In the genomic region with DNA sequence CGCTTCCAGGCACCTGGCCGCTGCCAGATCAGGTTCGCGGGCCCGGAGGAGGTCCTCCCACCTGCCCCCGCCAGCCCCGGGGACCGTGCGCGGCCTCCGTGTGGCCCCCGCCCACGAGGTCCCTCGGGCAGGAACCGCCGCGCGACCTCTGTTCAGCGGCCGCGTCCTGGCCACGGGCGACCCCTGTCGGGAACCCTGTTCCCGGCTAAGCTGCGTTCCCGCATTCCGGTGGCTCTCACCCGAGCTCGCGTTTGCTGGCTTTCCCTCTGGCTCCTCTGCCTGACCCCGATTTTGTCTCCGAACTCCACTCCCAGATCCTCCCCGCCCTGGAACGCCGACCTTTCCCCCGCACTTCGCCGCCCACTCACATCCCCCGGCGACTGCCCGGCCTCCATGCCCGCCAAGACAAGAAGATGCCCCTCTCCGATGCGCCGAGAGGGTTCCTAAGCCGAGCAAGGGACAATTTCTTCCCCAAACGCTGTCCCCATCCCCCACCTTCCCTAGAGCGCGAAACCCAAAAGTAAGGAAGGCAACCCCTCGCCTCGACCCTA, we compare ENCODE assay signal across 8 cellular contexts. TPM values are rescaled to one million over a fixed set of nuclear protein-coding genes. Genes with fewer than 3 reads are reported as not detected.
DNase-seq lines count a peak whose midpoint lies in the region; ATAC-seq and TF ChIP-seq lines count a peak whose summit lies in the region.

No MANE protein-coding gene starts in this region.

- peaks cover 11% of the 10 kb centered on the region for H3K36me3 Mint-ChIP-seq in T-cell
- H3K36me3 Mint-ChIP-seq in MCF 10A (ENCODE audit: insufficient read depth, unreplicated experiment), result peaks cover 5% of the 10 kb centered on the region

- H3K27ac ChIP-seq in spleen, result peak overlapping the region; percentile 32 to 87 (median 80)

- H3K27me3 ChIP-seq in spleen (replicated peaks in 1 of 7), result peaks cover 0 to 45% (median 20%) of the 10 kb centered on the region in 7 donors

- no TSS peak for BruUV-seq in MCF 10A (replicated peaks; lab: Mats Ljungman, UMichigan)

- no peak for TF ChIP-seq POLR2A in spleen (IDR thresholded peaks at IDR 0.05)

- H3K36me3 ChIP-seq in spleen, result no peaks in the 10 kb centered on the region

- POLR2A ChIA-PET in T-cell (lab: Charles Lee) (interaction anchor here in 1 of 2 donors (0.6 to 0.9 kb wide), 2 partner anchors 25 to 653 kb away, joined by 3 to 7 read pairs; no protein-coding TSS in a partner anchor), MCF 10A (lab: Yijun Ruan, JAX) (interaction anchor here (1.1 to 3.6 kb wide), 5 partner anchors 11 to 488 kb away, joined by 3 to 24 read pairs (median 5); no protein-coding TSS in a partner anchor)

- TF ChIP-seq CTCF in MCF 10A (IDR thresholded peaks at IDR 0.05; ENCODE audit: unreplicated experiment) (peak; percentile 43), spleen (IDR thresholded peaks at IDR 0.05 in 8 of 11, conservative IDR thresholded peaks at IDR 0.05 in 3 of 11) (peak in 10 of 11 experiments; percentile 13 to 73 (median 52))

- peak overlapping the region; percentile 62 to 94 (median 82) for H3K4me3 ChIP-seq in spleen

- peaks cover 60 to 67% (median 60%) of the 10 kb centered on the region in 3 donors for H3K4me1 Mint-ChIP-seq in T-cell
- peaks cover 9% of the 10 kb centered on the region for H3K4me1 Mint-ChIP-seq in MCF 10A (ENCODE audit: insufficient read depth, unreplicated experiment)

- ATAC-seq in HG02642 (IDR thresholded peaks at IDR 0.05; ENCODE audit: poor library complexity, unreplicated experiment), result peak; percentile 36
- ATAC-seq in T-cell (replicated peaks in 1 of 4), result peak; percentile 26 to 53 (median 38)
- no peak for ATAC-seq in HG03039 (IDR thresholded peaks at IDR 0.05; ENCODE audit: unreplicated experiment)

- H3K9me3 Mint-ChIP-seq in T-cell, result no peaks in the 10 kb centered on the region
- no peaks in the 10 kb centered on the region for H3K9me3 Mint-ChIP-seq in MCF 10A (ENCODE audit: unreplicated experiment)

- CTCF ChIA-PET in T-cell (lab: Charles Lee), result interaction anchor here in 1 of 2 donors (0.6 to 2.2 kb wide), 6 partner anchors 140 to 503 kb away, joined by 3 to 5 read pairs (median 4); no protein-coding TSS in a partner anchor
- CTCF ChIA-PET in MCF 10A (lab: Yijun Ruan, JAX), result interaction anchor here (0.6 to 2.4 kb wide), 4 partner anchors 103 to 688 kb away, joined by 3 to 16 read pairs (median 4); no protein-coding TSS in a partner anchor

- H3K27me3 Mint-ChIP-seq in T-cell (peaks cover 0 to 3% of the 10 kb centered on the region in 2 donors), MCF 10A (ENCODE audit: insufficient read depth, unreplicated experiment) (no peaks in the 10 kb centered on the region)

- WGBS in spleen, 5 donors, result 0 to 2% (median 1%) methylated on average over 24 to 52 of the region's 52 CpGs

- peak overlapping the region; percentile 89 to 94 for H3K27ac Mint-ChIP-seq in T-cell
- H3K27ac Mint-ChIP-seq in MCF 10A (ENCODE audit: low read depth, unreplicated experiment), result peak overlapping the region; percentile 14

- DNase-seq in D341Med (ENCODE audit: low spot score), result peak; percentile 31
- peak in 16 of 34 experiments; percentile 12 to 55 (median 35) for DNase-seq in T-cell
- peak; percentile 3 for DNase-seq in MCF 10A (ENCODE audit: unreplicated experiment)
- peak; percentile 84 for DNase-seq in islet precursor cell
- peak; percentile 91 for DNase-seq in spleen
- no peak for DNase-seq in RKO (ENCODE audit: low spot score)

- peak overlapping the region; percentile 93 to 99 (median 94) for H3K4me3 Mint-ChIP-seq in T-cell
- H3K4me3 Mint-ChIP-seq in MCF 10A (ENCODE audit: unreplicated experiment), result peak overlapping the region; percentile 86

- no peaks in the 10 kb centered on the region for H3K9me3 ChIP-seq in spleen

- peaks cover 18 to 95% (median 54%) of the 10 kb centered on the region in 6 donors for H3K4me1 ChIP-seq in spleen

- intact Hi-C loops in MCF 10A (cut with micrococcal nuclease), result loop anchor here (1.0 kb wide), 1 partner anchor 148 kb away; no protein-coding TSS in a partner anchor
- intact Hi-C loops in spleen (cut with DNase I; ENCODE audit: low total_unique reads), result loop anchor here (10.0 kb wide), 1 partner anchor 144 kb away; no protein-coding TSS in a partner anchor

RNA-seq across cellular contexts. Expression of gene SFMBT2, which starts 2.3 kb away (rescaled TPM):
- 10 to 100 TPM; 32.7 to 38.3 (median 36.8) TPM for total RNA-seq in T-cell
- total RNA-seq in MCF 10A (2022), result 5.8 and 7.4 TPM in 2 replicates
- 10 to 100 TPM; 28.4 to 47.7 (median 38.8) TPM for total RNA-seq in spleen
- 1 to 10 TPM; 4.4 to 6.2 (median 6.0) TPM for polyA plus RNA-seq in spleen
